Comparison of ENCODE assay signal across 1 cellular context in the genomic region with DNA sequence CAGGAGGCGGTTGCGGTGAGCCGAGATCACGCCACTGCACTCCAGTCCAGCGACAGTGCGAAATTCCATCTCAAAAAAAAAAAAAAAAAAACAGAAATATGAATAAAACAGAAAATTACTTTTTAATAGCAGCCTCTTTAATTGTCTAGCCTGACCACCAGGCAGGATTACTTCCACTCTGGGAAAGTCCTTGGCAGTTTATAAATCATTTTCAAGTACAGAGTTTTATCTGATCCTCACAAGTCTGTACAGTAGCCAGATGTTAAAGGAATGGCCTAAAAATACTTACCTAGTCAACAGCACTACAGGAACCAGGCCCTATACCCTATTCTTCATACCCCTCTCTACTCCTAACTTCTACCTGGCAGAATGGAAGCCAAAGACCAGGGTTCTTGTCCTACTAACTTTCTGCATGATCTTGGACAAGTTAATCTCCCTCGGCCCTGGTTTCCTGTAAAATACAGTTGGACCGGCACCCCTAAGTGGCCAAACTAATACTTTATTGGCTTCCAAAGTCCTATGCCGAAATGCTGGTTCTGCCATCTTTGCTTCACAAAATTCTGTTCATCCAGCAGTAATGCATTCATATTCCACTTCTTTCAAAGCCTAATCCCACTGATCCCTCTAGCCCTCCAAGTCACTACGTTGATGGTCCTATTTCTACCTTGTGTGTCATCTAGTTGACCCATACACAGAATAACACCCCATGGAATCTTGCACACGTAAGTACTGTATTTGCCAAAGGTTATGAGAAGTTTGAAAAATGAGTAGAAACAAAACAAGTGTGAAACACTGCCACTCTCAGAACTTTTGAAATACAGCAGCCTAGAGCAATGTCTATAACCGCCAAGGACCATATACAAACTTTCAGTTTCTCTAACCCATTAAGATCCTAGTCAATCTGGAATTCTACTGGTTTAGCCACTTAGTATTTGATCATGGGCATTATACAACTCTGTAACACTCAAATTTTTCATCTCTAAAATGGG.
TF ChIP-seq lines count a peak whose summit lies in the region.

No MANE protein-coding gene starts in this region.

TF ChIP-seq in WTC11, 78 proteins besides CTCF, POLR2A, EP300 and RAD21 (continued from another document):
- TF ChIP-seq, protein P1, sequence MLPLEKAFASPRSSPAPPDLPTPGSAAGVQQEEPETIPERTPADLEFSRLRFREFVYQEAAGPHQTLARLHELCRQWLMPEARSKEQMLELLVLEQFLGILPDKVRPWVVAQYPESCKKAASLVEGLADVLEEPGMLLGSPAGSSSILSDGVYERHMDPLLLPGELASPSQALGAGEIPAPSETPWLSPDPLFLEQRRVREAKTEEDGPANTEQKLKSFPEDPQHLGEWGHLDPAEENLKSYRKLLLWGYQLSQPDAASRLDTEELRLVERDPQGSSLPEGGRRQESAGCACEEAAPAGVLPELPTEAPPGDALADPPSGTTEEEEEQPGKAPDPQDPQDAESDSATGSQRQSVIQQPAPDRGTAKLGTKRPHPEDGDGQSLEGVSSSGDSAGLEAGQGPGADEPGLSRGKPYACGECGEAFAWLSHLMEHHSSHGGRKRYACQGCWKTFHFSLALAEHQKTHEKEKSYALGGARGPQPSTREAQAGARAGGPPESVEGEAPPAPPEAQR (CRISPR knock-in tag; IDR thresholded peaks at IDR 0.05): no peak
